In genomic region chr20:15071010-15071808, GRCh38 we compare ENCODE assay signal across 2 cellular contexts.
TF ChIP-seq lines count a peak whose summit lies in the region.

No MANE protein-coding gene starts in this region.

TF ChIP-seq in HepG2, 621 proteins besides CTCF, POLR2A, EP300 and RAD21 (continued from another document):
- TF ChIP-seq MAFF (IDR thresholded peaks at IDR 0.05; ENCODE audit: low read depth, low read length), result peak; percentile 80

TF ChIP-seq in SK-N-SH, 30 proteins besides CTCF, POLR2A, EP300 and RAD21:
- TF ChIP-seq, protein P1, sequence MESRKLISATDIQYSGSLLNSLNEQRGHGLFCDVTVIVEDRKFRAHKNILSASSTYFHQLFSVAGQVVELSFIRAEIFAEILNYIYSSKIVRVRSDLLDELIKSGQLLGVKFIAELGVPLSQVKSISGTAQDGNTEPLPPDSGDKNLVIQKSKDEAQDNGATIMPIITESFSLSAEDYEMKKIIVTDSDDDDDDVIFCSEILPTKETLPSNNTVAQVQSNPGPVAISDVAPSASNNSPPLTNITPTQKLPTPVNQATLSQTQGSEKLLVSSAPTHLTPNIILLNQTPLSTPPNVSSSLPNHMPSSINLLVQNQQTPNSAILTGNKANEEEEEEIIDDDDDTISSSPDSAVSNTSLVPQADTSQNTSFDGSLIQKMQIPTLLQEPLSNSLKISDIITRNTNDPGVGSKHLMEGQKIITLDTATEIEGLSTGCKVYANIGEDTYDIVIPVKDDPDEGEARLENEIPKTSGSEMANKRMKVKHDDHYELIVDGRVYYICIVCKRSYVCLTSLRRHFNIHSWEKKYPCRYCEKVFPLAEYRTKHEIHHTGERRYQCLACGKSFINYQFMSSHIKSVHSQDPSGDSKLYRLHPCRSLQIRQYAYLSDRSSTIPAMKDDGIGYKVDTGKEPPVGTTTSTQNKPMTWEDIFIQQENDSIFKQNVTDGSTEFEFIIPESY (IDR thresholded peaks at IDR 0.05; ENCODE audit: borderline replicate concordance, low read depth), result no peak
- peak; percentile 36 for TF ChIP-seq PBX3 (IDR thresholded peaks at IDR 0.05)
TF ChIP-seq in SK-N-SH: peak in this region for 1.
